Comparison of ENCODE assay signal across 22 cellular contexts in the genomic region with DNA sequence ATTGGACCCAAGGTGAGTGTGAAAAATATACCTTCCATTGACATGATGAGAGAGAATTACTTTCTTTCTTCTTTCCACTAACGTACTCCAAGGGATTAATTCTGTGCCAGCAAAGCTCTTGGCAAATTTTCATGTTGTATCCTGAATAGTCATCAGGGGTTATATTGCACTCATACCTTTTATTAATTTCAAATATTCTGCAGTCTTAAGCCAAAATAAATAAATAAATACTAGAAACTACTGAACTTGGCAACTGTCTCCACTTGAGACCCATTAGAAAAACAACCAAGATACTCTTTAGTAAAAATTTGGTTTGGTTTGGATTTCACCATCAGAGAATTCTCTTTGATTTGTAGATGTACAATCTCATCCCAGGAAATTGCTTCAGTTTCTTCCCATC. TPM values are rescaled to one million over a fixed set of nuclear protein-coding genes. Genes with fewer than 3 reads are reported as not detected.
"Had no signal": no experiment of that assay in that cellular context is flagged by ENCODE, and none has a peak within 500 bp of the region (broad histone marks: within the 10 kb centered on the region; RNA-seq: fewer than 3 reads in every experiment).

No MANE protein-coding gene starts in this region.

- H3K4me3 ChIP-seq: cardiac muscle cell, hepatocyte, upper lobe of left lung had no signal

- ATAC-seq: activated CD4-positive, CD25-positive, alpha-beta regulatory T cell treated with anti-CD3 and anti-CD28 coated beads, Interleukin-2, amount 50 U/mL, for 24 hours; activated CD8-positive, alpha-beta memory T cell treated with anti-CD3 and anti-CD28 coated beads, Interleukin-2, amount 10 ng/mL, durations not matched to agents 7 days and 5 days; activated CD8-positive, alpha-beta T cell treated with anti-CD3 and anti-CD28 coated beads for 36 hours; activated naive CD8-positive, alpha-beta T cell treated with anti-CD3 and anti-CD28 coated beads, Interleukin-2, amount 50 U/mL, for 24 hours; left ventricle myocardium superior; natural killer cell treated with Interleukin-12 subunit alpha and Interleukin-12 subunit beta and Interleukin-15 and Interleukin-18, amount 100 ng/mL, for 72 hours had no signal

- DNase-seq: activated CD4-positive, alpha-beta T cell treated with anti-CD3 and anti-CD28 coated beads, Interleukin-2, amount 10 ng/mL, durations not matched to agents 24 days and 14 days; activated CD8-positive, alpha-beta memory T cell treated with anti-CD3 and anti-CD28 coated beads, Interleukin-2, amount 10 ng/mL, durations not matched to agents 7 days and 5 days; activated CD8-positive, alpha-beta T cell treated with anti-CD3 and anti-CD28 coated beads for 36 hours; activated gamma-delta T cell; activated naive CD4-positive, alpha-beta T cell treated with anti-CD3 and anti-CD28 coated beads, Interleukin-2, amount 50 U/mL, for 16 hours; activated naive CD8-positive, alpha-beta T cell treated with anti-CD3 and anti-CD28 coated beads, Interleukin-2, amount 50 U/mL, for 24 hours; activated T-cell treated with anti-CD3 and anti-CD28 coated beads for 4 hours; effector CD4-positive, alpha-beta T cell; erythroblast; glutamatergic neuron; left ventricle myocardium superior; retina; stimulated activated CD4-positive, alpha-beta T cell treated with anti-CD3 and anti-CD28 coated beads, Interleukin-4, amount 100 ng/mL, for 24 hours; stimulated activated naive CD4-positive, alpha-beta T cell treated with Interleukin-2 at 50 U/mL for 16 hours; upper lobe of left lung had no signal

RNA-seq across cellular contexts. Expression of a gene that starts 22.1 kb away (rescaled TPM):
- total RNA-seq: activated CD4-positive, alpha-beta T cell treated with anti-CD3 and anti-CD28 coated beads, Interleukin-2, amount 10 ng/mL, durations not matched to agents 24 days and 14 days; activated CD8-positive, alpha-beta memory T cell treated with anti-CD3 and anti-CD28 coated beads, Interleukin-2, amount 10 ng/mL, durations not matched to agents 7 days and 5 days; activated CD8-positive, alpha-beta T cell treated with anti-CD3 and anti-CD28 coated beads for 36 hours; activated T-helper 1 cell treated with anti-CD3 and anti-CD28 coated beads, Interleukin-12 subunit alpha, Interleukin-12 subunit beta, Interleukin-2, Interleukin-4 antibody, amounts not matched to agents 30 ng/mL and 10 ng/mL and 1 ng/mL, durations not matched to agents 14 hours and 24 hours and 36 hours; natural killer cell treated with Interleukin-12 subunit alpha and Interleukin-12 subunit beta and Interleukin-15 and Interleukin-18, amount 100 ng/mL, for 72 hours; osteocyte; T-helper 2 cell treated with Interferon-gamma antibody and Interleukin-4, amounts not matched to agents 100 ng/mL and 5 ng/mL, for 36 hours had no signal
